Comparison of ENCODE assay signal across 34 cellular contexts in the genomic region with DNA sequence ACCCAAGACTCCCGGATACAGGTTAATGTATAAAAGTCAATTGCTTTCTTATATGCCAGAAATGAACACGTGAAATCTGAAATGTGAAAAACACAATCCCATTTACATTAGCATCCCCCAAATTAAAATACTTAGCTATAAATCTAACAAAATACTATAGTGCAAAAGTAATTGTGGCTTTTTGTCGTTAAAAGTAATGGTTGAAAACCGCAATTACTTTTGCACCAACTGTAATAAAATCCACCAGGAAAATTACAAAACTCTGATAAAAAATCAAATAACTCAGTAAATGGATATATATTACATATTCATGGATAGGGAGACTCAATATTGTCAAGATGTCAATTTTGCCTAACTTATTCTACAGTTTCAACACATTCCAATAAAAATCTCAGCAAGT. TPM values are rescaled to one million over a fixed set of nuclear protein-coding genes. Genes with fewer than 3 reads are reported as not detected.
"Had no signal": no experiment of that assay in that cellular context is flagged by ENCODE, and none has a peak within 500 bp of the region (broad histone marks: within the 10 kb centered on the region; RNA-seq: fewer than 3 reads in every experiment).

No MANE protein-coding gene starts in this region.

- H3K4me1 Mint-ChIP-seq: stimulated activated effector memory CD8-positive, alpha-beta T cell treated with anti-CD3 and anti-CD28 coated beads, Interleukin-12 subunit alpha, Interleukin-12 subunit beta, amount 100 ng/mL, for 72 hours; stimulated activated memory B cell treated with anti-CD40 and anti-IgM and Interleukin-4, amounts not matched to agents 10 μg/mL and 1 μg/mL and 100 μg/mL, for 72 hours; stimulated activated naive B cell treated with anti-CD40 and anti-IgM and Interleukin-4, amounts not matched to agents 10 μg/mL and 1 μg/mL and 100 μg/mL, for 72 hours; stimulated activated naive CD8-positive, alpha-beta T cell treated with anti-CD3 and anti-CD28 coated beads, Interleukin-15, amount 100 ng/mL, for 72 hours had no signal

- H3K36me3 Mint-ChIP-seq: stimulated activated effector memory CD8-positive, alpha-beta T cell treated with anti-CD3 and anti-CD28 coated beads, Interleukin-12 subunit alpha, Interleukin-12 subunit beta, amount 100 ng/mL, for 72 hours; stimulated activated memory B cell treated with anti-CD40 and anti-IgM and Interleukin-4, amounts not matched to agents 10 μg/mL and 1 μg/mL and 100 μg/mL, for 72 hours; stimulated activated naive B cell treated with anti-CD40 and anti-IgM and Interleukin-4, amounts not matched to agents 10 μg/mL and 1 μg/mL and 100 μg/mL, for 72 hours; type B pancreatic cell had no signal

- H3K9me3 ChIP-seq: suprapubic skin, testis, thoracic aorta, thyroid gland, tibial artery, transverse colon, upper lobe of left lung, upper lobe of right lung, uterus, vagina had no signal

- FAIRE-seq: urothelium cell line had no signal

- H3K4me3 Mint-ChIP-seq: stimulated activated effector memory CD8-positive, alpha-beta T cell treated with anti-CD3 and anti-CD28 coated beads, Interleukin-12 subunit alpha, Interleukin-12 subunit beta, amount 100 ng/mL, for 72 hours; stimulated activated memory B cell treated with anti-CD40 and anti-IgM and Interleukin-4, amounts not matched to agents 10 μg/mL and 1 μg/mL and 100 μg/mL, for 72 hours; stimulated activated naive B cell treated with anti-CD40 and anti-IgM and Interleukin-4, amounts not matched to agents 10 μg/mL and 1 μg/mL and 100 μg/mL, for 72 hours; stimulated activated naive CD8-positive, alpha-beta T cell treated with anti-CD3 and anti-CD28 coated beads, Interleukin-15, amount 100 ng/mL, for 72 hours; stimulated activated naive CD8-positive, alpha-beta T cell treated with anti-CD3 and anti-CD28 coated beads, Interleukin-15, Interleukin-2, amounts not matched to agents 100 ng/mL and 50 ng/mL, for 24 hours; type B pancreatic cell had no signal

- H3K27me3 ChIP-seq: stomach, suprapubic skin, testis, thyroid gland, tibial artery, tibial nerve, transverse colon, upper lobe of left lung, upper lobe of right lung, uterus, vagina had no signal

- H3K4me3 ChIP-seq: stomach, suprapubic skin, testis, thoracic aorta, thyroid gland, tibial artery, tibial nerve, transverse colon, upper lobe of left lung, upper lobe of right lung, uterus, vagina had no signal

- H3K36me3 ChIP-seq: stomach, suprapubic skin, thoracic aorta, thyroid gland, tibial artery, tibial nerve, transverse colon, upper lobe of left lung, upper lobe of right lung, uterus, vagina had no signal

- H3K27ac Mint-ChIP-seq: stimulated activated effector memory CD8-positive, alpha-beta T cell treated with anti-CD3 and anti-CD28 coated beads, Interleukin-12 subunit alpha, Interleukin-12 subunit beta, amount 100 ng/mL, for 72 hours; stimulated activated memory B cell treated with anti-CD40 and anti-IgM and Interleukin-4, amounts not matched to agents 10 μg/mL and 1 μg/mL and 100 μg/mL, for 72 hours; stimulated activated naive B cell treated with anti-CD40 and anti-IgM and Interleukin-4, amounts not matched to agents 10 μg/mL and 1 μg/mL and 100 μg/mL, for 72 hours; stimulated activated naive CD8-positive, alpha-beta T cell treated with anti-CD3 and anti-CD28 coated beads, Interleukin-15, amount 100 ng/mL, for 72 hours; stimulated activated naive CD8-positive, alpha-beta T cell treated with anti-CD3 and anti-CD28 coated beads, Interleukin-15, Interleukin-2, amounts not matched to agents 100 ng/mL and 50 ng/mL, for 24 hours; type B pancreatic cell had no signal

- H3K9me3 Mint-ChIP-seq: stimulated activated effector memory CD8-positive, alpha-beta T cell treated with anti-CD3 and anti-CD28 coated beads, Interleukin-12 subunit alpha, Interleukin-12 subunit beta, amount 100 ng/mL, for 72 hours; stimulated activated memory B cell treated with anti-CD40 and anti-IgM and Interleukin-4, amounts not matched to agents 10 μg/mL and 1 μg/mL and 100 μg/mL, for 72 hours; stimulated activated naive CD8-positive, alpha-beta T cell treated with anti-CD3 and anti-CD28 coated beads, Interleukin-15, Interleukin-2, amounts not matched to agents 100 ng/mL and 50 ng/mL, for 24 hours; type B pancreatic cell had no signal

- H3K27me3 Mint-ChIP-seq: stimulated activated memory B cell treated with anti-CD40 and anti-IgM and Interleukin-4, amounts not matched to agents 10 μg/mL and 1 μg/mL and 100 μg/mL, for 72 hours; stimulated activated naive CD8-positive, alpha-beta T cell treated with anti-CD3 and anti-CD28 coated beads, Interleukin-15, amount 100 ng/mL, for 72 hours; stimulated activated naive CD8-positive, alpha-beta T cell treated with anti-CD3 and anti-CD28 coated beads, Interleukin-15, Interleukin-2, amounts not matched to agents 100 ng/mL and 50 ng/mL, for 24 hours; type B pancreatic cell had no signal

- H3K4me1 ChIP-seq: stomach, suprapubic skin, testis, thyroid gland, tibial artery, tibial nerve, transverse colon, upper lobe of left lung, upper lobe of right lung, uterus, vagina had no signal

- ATAC-seq: stimulated activated effector memory CD8-positive, alpha-beta T cell treated with anti-CD3 and anti-CD28 coated beads, Interleukin-12 subunit alpha, Interleukin-12 subunit beta, amount 100 ng/mL, for 72 hours; stimulated activated memory B cell treated with anti-CD40 and anti-IgM and Interleukin-4, amounts not matched to agents 10 μg/mL and 1 μg/mL and 100 μg/mL, for 72 hours; stimulated activated naive B cell treated with anti-CD40 and anti-IgM and Interleukin-4, amounts not matched to agents 10 μg/mL and 1 μg/mL and 100 μg/mL, for 72 hours; stimulated activated naive CD8-positive, alpha-beta T cell treated with anti-CD3 and anti-CD28 coated beads, Interleukin-15, amount 100 ng/mL, for 72 hours; stimulated activated naive CD8-positive, alpha-beta T cell treated with anti-CD3 and anti-CD28 coated beads, Interleukin-15, Interleukin-2, amounts not matched to agents 100 U/mL and 50 U/mL, for 24 hours; upper lobe of right lung had no signal

- DNase-seq: stimulated activated CD4-positive, alpha-beta T cell treated with anti-CD3 and anti-CD28 coated beads, Interleukin-2, amount 100 ng/mL, for 48 hours; stimulated activated CD4-positive, alpha-beta T cell treated with anti-CD3 and anti-CD28 coated beads, Interleukin-4, amount 100 ng/mL, for 1 hour; stimulated activated CD4-positive, alpha-beta T cell treated with anti-CD3 and anti-CD28 coated beads, Interleukin-4, amount 100 ng/mL, for 24 hours; stimulated activated CD4-positive, alpha-beta T cell treated with anti-CD3 and anti-CD28 coated beads, Interleukin-4, amount 100 ng/mL, for 4 hours; stimulated activated CD8-positive, alpha-beta memory T cell treated with anti-CD3 and anti-CD28 coated beads, Interleukin-4, amount 100 ng/mL, for 48 hours; stimulated activated naive B cell treated with anti-CD40 and anti-IgM and Interleukin-4, amounts not matched to agents 10 μg/mL and 1 μg/mL and 100 μg/mL, for 72 hours; stimulated activated naive CD4-positive, alpha-beta T cell; stimulated activated naive CD4-positive, alpha-beta T cell treated with Interleukin-2 at 50 U/mL for 16 hours; stimulated activated naive CD8-positive, alpha-beta T cell treated with anti-CD3 and anti-CD28 coated beads, Interleukin-15, amount 100 ng/mL, for 72 hours; stimulated activated naive CD8-positive, alpha-beta T cell treated with anti-CD3 and anti-CD28 coated beads, Interleukin-15, Interleukin-2, amounts not matched to agents 100 U/mL and 50 U/mL, for 24 hours; stomach; substantia nigra; testis; thyroid gland; tibial artery; transverse colon; trophoblast cell; upper lobe of left lung; upper lobe of right lung; uterus had no signal

- H3K27ac ChIP-seq: stomach, suprapubic skin, testis, thoracic aorta, thyroid gland, tibial artery, tibial nerve, transverse colon, upper lobe of left lung, upper lobe of right lung, uterus, vagina had no signal

RNA-seq across cellular contexts. Expression of a gene that starts 4.6 kb away (rescaled TPM):
- total RNA-seq: stomach, subcutaneous adipose tissue, suprapubic skin, temporal lobe, thoracic aorta, thyroid gland, tibial nerve, transverse colon, upper lobe of left lung, upper lobe of right lung, ureter, urinary bladder, uterus, vagina had no signal
- polyA plus RNA-seq: stomach, thymus, urinary bladder had no signal

RNA-seq across cellular contexts. Expression of a gene that starts 21.1 kb away (rescaled TPM):
- total RNA-seq: subcutaneous adipose tissue, suprapubic skin, thoracic aorta, thyroid gland, tibial nerve, upper lobe of left lung, upper lobe of right lung, ureter, vagina had no signal
- polyA plus RNA-seq: stomach, urinary bladder had no signal

RNA-seq across cellular contexts. Expression of a gene that starts 58.5 kb away (rescaled TPM):
- total RNA-seq: subcutaneous adipose tissue, suprapubic skin, temporal lobe, thoracic aorta, tibial nerve, upper lobe of left lung, upper lobe of right lung, ureter, urinary bladder, uterus, vagina had no signal
- polyA plus RNA-seq: stomach, thymus, urinary bladder had no signal
